ENCODE assay signal across 1 cellular context in genomic region chr13:41058229-41059070, GRCh38.
A peak's percentile ranks its signal among the peaks of the same experiment; 100 is the strongest.
TF ChIP-seq lines count a peak whose summit lies in the region.

No MANE protein-coding gene starts in this region.

TF ChIP-seq in GM12878, 131 proteins besides CTCF, POLR2A, EP300 and RAD21 (continued from another document):
- no peak for TF ChIP-seq USF1 (IDR thresholded peaks at IDR 0.05; ENCODE audit: borderline replicate concordance, extremely low read length, insufficient read depth, low read depth, low read length)
- 0 out of 2 replicates have a peak, but pooled peaks have one; percentile 22 for TF ChIP-seq HDGF (IDR thresholded peaks at IDR 0.05)
- TF ChIP-seq, protein P1, sequence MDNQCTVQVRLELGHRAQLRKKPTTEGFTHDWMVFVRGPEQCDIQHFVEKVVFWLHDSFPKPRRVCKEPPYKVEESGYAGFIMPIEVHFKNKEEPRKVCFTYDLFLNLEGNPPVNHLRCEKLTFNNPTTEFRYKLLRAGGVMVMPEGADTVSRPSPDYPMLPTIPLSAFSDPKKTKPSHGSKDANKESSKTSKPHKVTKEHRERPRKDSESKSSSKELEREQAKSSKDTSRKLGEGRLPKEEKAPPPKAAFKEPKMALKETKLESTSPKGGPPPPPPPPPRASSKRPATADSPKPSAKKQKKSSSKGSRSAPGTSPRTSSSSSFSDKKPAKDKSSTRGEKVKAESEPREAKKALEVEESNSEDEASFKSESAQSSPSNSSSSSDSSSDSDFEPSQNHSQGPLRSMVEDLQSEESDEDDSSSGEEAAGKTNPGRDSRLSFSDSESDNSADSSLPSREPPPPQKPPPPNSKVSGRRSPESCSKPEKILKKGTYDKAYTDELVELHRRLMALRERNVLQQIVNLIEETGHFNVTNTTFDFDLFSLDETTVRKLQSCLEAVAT (IDR thresholded peaks at IDR 0.05) = peak; percentile 92
